Comparison of ENCODE assay signal across 8 cellular contexts in genomic region chr9:86282979-86283535, GRCh38. TPM values are rescaled to one million over a fixed set of nuclear protein-coding genes. Genes with fewer than 3 reads are reported as not detected.
A peak's percentile ranks its signal among the peaks of the same experiment; 100 is the strongest.
DNase-seq lines count a peak whose midpoint lies in the region; ATAC-seq and TF ChIP-seq lines count a peak whose summit lies in the region.

No MANE protein-coding gene starts in this region.

- no peaks in the 10 kb centered on the region for H3K27me3 ChIP-seq in DND-41 (ENCODE audit: insufficient read depth, low read length, poor library complexity)

- H3K4me3 ChIP-seq in DND-41 (ENCODE audit: low read depth in 1 of 2, low read length in 2 of 2), result peak overlapping the region; percentile 69 to 100; a peak in 3 of 4 replicates
- peak overlapping the region; percentile 91 for H3K4me3 ChIP-seq in Jurkat, Clone E6-1 (ENCODE audit: low read length)

- H3K9me3 ChIP-seq in DND-41 (ENCODE audit: insufficient read depth, low read length, severe bottlenecking), result no peaks in the 10 kb centered on the region

- H3K27ac ChIP-seq in DND-41 (ENCODE audit: low read length), result peak overlapping the region; percentile 52

- DNase-seq in DND-41 (no peak), left ventricle myocardium superior (no peak), renal cortical epithelial cell (ENCODE audit: low read depth) (peak; percentile 93), cortex of kidney (lab: John Stamatoyannopoulos, UW) (no peak), GM19238 (ENCODE audit: insufficient read length, low spot score) (no peak)
- DNase-seq in Jurkat, Clone E6-1 (ENCODE audit: low read depth, low spot score), result no peak

- no peaks in the 10 kb centered on the region for H3K27me3 Mint-ChIP-seq in activated naive CD8-positive, alpha-beta T cell

- peaks cover 29% of the 10 kb centered on the region for H3K4me1 ChIP-seq in DND-41 (ENCODE audit: insufficient read depth, low read length)

- no peak for TF ChIP-seq CTCF in DND-41 (IDR thresholded peaks at IDR 0.05; ENCODE audit: borderline replicate concordance, extremely low read depth, low read length, poor library complexity, severe bottlenecking)

- peaks cover 12% of the 10 kb centered on the region; the same call in 1 of the 2 replicates for H4K20me1 ChIP-seq in DND-41 (ENCODE audit: insufficient read depth, low read length)

- peak overlapping the region; percentile 99 for H3K27ac Mint-ChIP-seq in activated naive CD8-positive, alpha-beta T cell

- peak overlapping the region; percentile 97 for H3K4me3 Mint-ChIP-seq in activated naive CD8-positive, alpha-beta T cell

- H3K4me1 Mint-ChIP-seq in activated naive CD8-positive, alpha-beta T cell (ENCODE audit: low read depth), result peaks cover 45% of the 10 kb centered on the region

- no peaks in the 10 kb centered on the region for H3K9me3 Mint-ChIP-seq in activated naive CD8-positive, alpha-beta T cell (ENCODE audit: low read depth)

- H3K4me2 ChIP-seq in DND-41 (ENCODE audit: insufficient read depth, low read length), result peak overlapping the region; percentile 97

- H3K9ac ChIP-seq in DND-41 (ENCODE audit: low read depth, low read length), result peak overlapping the region; percentile 96

- H3K36me3 ChIP-seq in DND-41 (ENCODE audit: insufficient read depth, low read length), result peaks cover 11% of the 10 kb centered on the region

- peaks cover 6% of the 10 kb centered on the region for H3K36me3 Mint-ChIP-seq in activated naive CD8-positive, alpha-beta T cell

- peaks cover 42% of the 10 kb centered on the region for H3K79me2 ChIP-seq in DND-41 (ENCODE audit: insufficient read depth, low read length)

- intact Hi-C loops in left ventricle myocardium superior (cut with micrococcal nuclease), result no loop called here

- peak; percentile 43 for ATAC-seq in DND-41 (ENCODE audit: insufficient read depth, low read depth)
- ATAC-seq in GM21390 (IDR thresholded peaks at IDR 0.05; ENCODE audit: unreplicated experiment), result peak; percentile 18
- ATAC-seq in left ventricle myocardium superior, result peak; percentile 29

- peak overlapping the region; percentile 80 for H2AFZ ChIP-seq in DND-41 (ENCODE audit: low read depth, low read length)

RNA-seq across cellular contexts. Expression of gene ISCA1, which starts 0.7 kb away (rescaled TPM):
- 19.2 TPM for polyA plus RNA-seq in Jurkat, Clone E6-1 (2012; ENCODE audit: insufficient read depth, insufficient read length)
- total RNA-seq in left ventricle myocardium superior (74.1 TPM), renal cortical epithelial cell (43.9 and 47.1 TPM in 2 replicates)

RNA-seq across cellular contexts. Expression of gene C9orf153, which starts 23.6 kb away (rescaled TPM):
- not detected for polyA plus RNA-seq in Jurkat, Clone E6-1 (2012; ENCODE audit: insufficient read depth, insufficient read length)
- 0.42 TPM for total RNA-seq in left ventricle myocardium superior
- 0.15 TPM in 1 of 2 replicates, not detected in the other for total RNA-seq in renal cortical epithelial cell
